ENCODE assay signal across 13 cellular contexts in the genomic region with DNA sequence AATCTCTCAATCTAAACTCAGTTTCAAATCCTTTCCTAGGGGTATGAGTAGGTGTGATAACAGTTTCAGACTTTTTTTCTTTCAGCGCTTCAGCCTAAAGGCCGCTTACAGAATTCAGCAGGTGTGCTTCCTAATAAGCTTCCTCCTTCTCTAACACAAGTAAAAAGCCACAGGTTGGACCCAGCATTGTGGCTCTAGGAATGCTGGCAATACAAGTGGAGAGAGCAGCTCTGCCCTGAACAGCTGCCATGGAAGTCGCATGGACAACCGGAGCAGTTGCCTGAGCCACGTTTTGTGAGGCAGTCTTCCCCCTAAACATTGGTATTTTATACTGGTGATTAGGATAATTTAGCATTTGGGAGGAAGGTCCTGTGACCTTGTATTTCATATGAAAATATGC.
DNase-seq lines count a peak whose midpoint lies in the region; FAIRE-seq and TF ChIP-seq lines count a peak whose summit lies in the region.
"Had no signal": no experiment of that assay in that cellular context is flagged by ENCODE, and none has a peak within 500 bp of the region (broad histone marks: within the 10 kb centered on the region; RNA-seq: fewer than 3 reads in every experiment).

No MANE protein-coding gene starts in this region.

- peaks cover 8% of the 10 kb centered on the region for H3K4me1 ChIP-seq in cardiac muscle cell (ENCODE audit: low read depth)
- H3K4me1 ChIP-seq in left ventricle myocardium inferior: peaks cover 37% of the 10 kb centered on the region
- H3K4me1 ChIP-seq: BE2C had no signal

- TF ChIP-seq CTCF in cardiac muscle cell (IDR thresholded peaks at IDR 0.05; ENCODE audit: low read depth, low read length) (no peak), left ventricle myocardium inferior (IDR thresholded peaks at IDR 0.05; ENCODE audit: borderline replicate concordance) (no peak), chondrocyte (IDR thresholded peaks at IDR 0.05) (no peak), D721Med (IDR thresholded peaks at IDR 0.05; ENCODE audit: insufficient read depth, missing control alignments) (no peak), HFFc6 (IDR thresholded peaks at IDR 0.05) (no peak)

- H3K9me3 ChIP-seq in cardiac muscle cell (ENCODE audit: low read depth) (no peaks in the 10 kb centered on the region), left ventricle myocardium inferior (replicated peaks) (peaks cover 2% of the 10 kb centered on the region)
- H3K9me3 ChIP-seq: BE2C had no signal

- H3K27me3 Mint-ChIP-seq in chondrocyte (ENCODE audit: low read depth): no peaks in the 10 kb centered on the region
- peaks cover 3% of the 10 kb centered on the region for H3K27me3 Mint-ChIP-seq in HFFc6 (ENCODE audit: insufficient read depth)

- H3K4me1 Mint-ChIP-seq in chondrocyte (ENCODE audit: low read depth) (peaks cover 66% of the 10 kb centered on the region), HFFc6 (ENCODE audit: low read depth) (peaks cover 21% of the 10 kb centered on the region)

- peaks cover 3% of the 10 kb centered on the region for H3K9me3 Mint-ChIP-seq in chondrocyte (ENCODE audit: low read depth)
- no peaks in the 10 kb centered on the region for H3K9me3 Mint-ChIP-seq in HFFc6
- H3K9me3 Mint-ChIP-seq: CD8-positive, alpha-beta T cell had no signal

- no peak for TF ChIP-seq POLR2A in GM12892 (IDR thresholded peaks at IDR 0.05; ENCODE audit: low read depth, low read length)

- peaks cover 8% of the 10 kb centered on the region for H3K36me3 ChIP-seq in cardiac muscle cell
- no peaks in the 10 kb centered on the region for H3K36me3 ChIP-seq in left ventricle myocardium inferior
- H3K36me3 ChIP-seq: BE2C had no signal

- peak overlapping the region; percentile 17 for H3K27ac Mint-ChIP-seq in chondrocyte (ENCODE audit: unreplicated experiment)
- no peak overlapping the region for H3K27ac Mint-ChIP-seq in HFFc6
- H3K27ac Mint-ChIP-seq: CD8-positive, alpha-beta T cell had no signal

- H3K27ac ChIP-seq in cardiac muscle cell: peak overlapping the region; percentile 72
- no peak overlapping the region for H3K27ac ChIP-seq in left ventricle myocardium inferior (replicated peaks)
- H3K27ac ChIP-seq: HL-60 had no signal

- no peak overlapping the region for H3K4me3 ChIP-seq in cardiac muscle cell
- no peak overlapping the region for H3K4me3 ChIP-seq in left ventricle myocardium inferior

- intact Hi-C loops in left ventricle myocardium inferior (cut with micrococcal nuclease): no loop called here

- no peak for FAIRE-seq in D721Med (lab: Jason Lieb, UNC)
- no peak for FAIRE-seq in GM12892 (lab: Jason Lieb, UNC)

- DNase-seq in cardiac muscle cell (ENCODE audit: low read depth in 1 of 2, low spot score in 1 of 2) (no peak), left ventricle myocardium inferior (no peak), NCI-H2107 treated with DMSO at 0.1 percent for 48 hours (lab: John Stamatoyannopoulos, UW; ENCODE audit: unreplicated experiment) (peak; percentile 66), chondrocyte (ENCODE audit: low spot score) (no peak), D721Med (ENCODE audit: insufficient read length, low spot score) (no peak), HFFc6 (no peak), GM12892 (ENCODE audit: insufficient read length) (no peak)
- DNase-seq: BE2C; CD8-positive, alpha-beta T cell; NCI-H1436; NCI-H510A; SW 1271 had no signal

- H3K27me3 ChIP-seq in cardiac muscle cell: no peaks in the 10 kb centered on the region
- H3K27me3 ChIP-seq in left ventricle myocardium inferior (ENCODE audit: low read depth): no peaks in the 10 kb centered on the region
- H3K27me3 ChIP-seq: BE2C had no signal

- H3K36me3 Mint-ChIP-seq in chondrocyte (ENCODE audit: low read depth) (peaks cover 7% of the 10 kb centered on the region), HFFc6 (ENCODE audit: low read depth) (no peaks in the 10 kb centered on the region; the same call in 1 of the 2 replicates)
- H3K36me3 Mint-ChIP-seq: CD8-positive, alpha-beta T cell had no signal

- H3K4me3 Mint-ChIP-seq in chondrocyte (ENCODE audit: unreplicated experiment) (no peak overlapping the region), HFFc6 (no peak overlapping the region)
- H3K4me3 Mint-ChIP-seq: CD8-positive, alpha-beta T cell had no signal
